ENCODE assay signal across 18 cellular contexts in genomic region chr3:150265305-150265704, GRCh38.
DNase-seq lines count a peak whose midpoint lies in the region; ATAC-seq and TF ChIP-seq lines count a peak whose summit lies in the region.
"Had no signal": no experiment of that assay in that cellular context is flagged by ENCODE, and none has a peak within 500 bp of the region (broad histone marks: within the 10 kb centered on the region; RNA-seq: fewer than 3 reads in every experiment).

No MANE protein-coding gene starts in this region.

- H3K4me1 Mint-ChIP-seq in mesothelial cell of epicardium (peaks cover 30% of the 10 kb centered on the region), HFFc6 (ENCODE audit: low read depth) (peaks cover 29% of the 10 kb centered on the region)
- H3K4me1 Mint-ChIP-seq: CD4-positive, alpha-beta memory T cell; T-cell had no signal

- H3K4me3 ChIP-seq in SK-N-SH (ENCODE audit: low read depth in 2 of 2, low read length in 1 of 2): no peak overlapping the region
- no peak overlapping the region for H3K4me3 ChIP-seq in right atrium auricular region
- H3K4me3 ChIP-seq: K562 had no signal

- H3K4me3 Mint-ChIP-seq in mesothelial cell of epicardium: no peak overlapping the region
- no peak overlapping the region for H3K4me3 Mint-ChIP-seq in HFFc6
- H3K4me3 Mint-ChIP-seq: CD4-positive, alpha-beta memory T cell; T-cell had no signal

- TF ChIP-seq EP300 in SK-N-SH (IDR thresholded peaks at IDR 0.05; ENCODE audit: borderline replicate concordance in 1 of 2, low read depth in 1 of 2, low read length in 1 of 2): no peak

- no peaks in the 10 kb centered on the region for H3K9me3 Mint-ChIP-seq in mesothelial cell of epicardium
- H3K9me3 Mint-ChIP-seq in HFFc6: no peaks in the 10 kb centered on the region
- H3K9me3 Mint-ChIP-seq: CD4-positive, alpha-beta memory T cell; T-cell had no signal

- DNase-seq in SK-N-SH: no peak
- DNase-seq in NCI-H2171 (lab: John Stamatoyannopoulos, UW): peak; percentile 18
- no peak for DNase-seq in mesothelial cell of epicardium (ENCODE audit: low spot score in 2 of 2, unreplicated experiment in 2 of 2)
- DNase-seq in right atrium auricular region (ENCODE audit: low spot score): no peak
- no peak for DNase-seq in HEK293T (ENCODE audit: extremely low spot score)
- no peak for DNase-seq in HFFc6
- DNase-seq: Calu3; CD4-positive, alpha-beta memory T cell; HCEC 1CT; NCI-H1417; NCI-H187 treated with DMSO at 0.1 percent for 48 hours; NCI-H446; OCI-M1; Right ventricle myocardium superior; T-cell had no signal

- no peak overlapping the region for H3K4me2 ChIP-seq in SK-N-SH

- ATAC-seq in SK-N-SH treated with all-trans-retinoic acid at 6 μM for 48 hours (no peak), GM19455 (IDR thresholded peaks at IDR 0.05; ENCODE audit: unreplicated experiment) (no peak)
- ATAC-seq: K562, T-cell had no signal

- H3K27ac ChIP-seq in SK-N-SH (ENCODE audit: low read depth in 2 of 2, low read length in 1 of 2) (no peak overlapping the region), right atrium auricular region (no peak overlapping the region)

- H3K36me3 Mint-ChIP-seq in mesothelial cell of epicardium (no peaks in the 10 kb centered on the region), HFFc6 (ENCODE audit: low read depth) (no peaks in the 10 kb centered on the region)
- H3K36me3 Mint-ChIP-seq: CD4-positive, alpha-beta memory T cell; T-cell had no signal

- no peaks in the 10 kb centered on the region for H3F3A ChIP-seq in SK-N-SH (replicated peaks; ENCODE audit: insufficient read depth)

- WGBS in SK-N-SH (ENCODE audit: low lambda C conversion rate): 47% methylated on average over 2 of the region's 2 CpGs

- H3K4me1 ChIP-seq in SK-N-SH (ENCODE audit: control insufficient read depth in 1 of 2, insufficient read depth in 2 of 2, low read depth in 1 of 2, low read length in 1 of 2): no peaks in the 10 kb centered on the region; a peak in 1 of 4 replicates
- H3K4me1 ChIP-seq in right atrium auricular region: no peaks in the 10 kb centered on the region

- CTCF ChIA-PET in SK-N-SH (lab: Yijun Ruan, JAX): no interaction called here
- CTCF ChIA-PET in HEK293T (lab: Yijun Ruan, JAX): no interaction called here

- TF ChIP-seq CTCF in SK-N-SH (IDR thresholded peaks at IDR 0.05) (no peak), mesothelial cell of epicardium (IDR thresholded peaks at IDR 0.05; ENCODE audit: unreplicated experiment) (no peak), right atrium auricular region (IDR thresholded peaks at IDR 0.05) (no peak), HFFc6 (IDR thresholded peaks at IDR 0.05) (no peak)

- H3K9me3 ChIP-seq in SK-N-SH: no peaks in the 10 kb centered on the region
- H3K9me3 ChIP-seq in right atrium auricular region: no peaks in the 10 kb centered on the region

- no peaks in the 10 kb centered on the region for H3K9me2 ChIP-seq in SK-N-SH

- H3K79me2 ChIP-seq in SK-N-SH (ENCODE audit: insufficient read depth): no peaks in the 10 kb centered on the region

- no peaks in the 10 kb centered on the region for H3K36me3 ChIP-seq in SK-N-SH (replicated peaks in 1 of 2; ENCODE audit: control insufficient read depth in 1 of 2, insufficient read depth in 2 of 2, low read length in 1 of 2)
- no peaks in the 10 kb centered on the region for H3K36me3 ChIP-seq in right atrium auricular region

- H4K20me1 ChIP-seq in SK-N-SH (ENCODE audit: insufficient read depth): no peaks in the 10 kb centered on the region

- no peak for TF ChIP-seq RAD21 in SK-N-SH (IDR thresholded peaks at IDR 0.05; ENCODE audit: low read length)

- no peaks in the 10 kb centered on the region for H3K27me3 ChIP-seq in SK-N-SH (ENCODE audit: insufficient read depth)
- H3K27me3 ChIP-seq in right atrium auricular region: no peaks in the 10 kb centered on the region

- peak overlapping the region; percentile 8; the same call in 1 of the 2 replicates for H2AFZ ChIP-seq in SK-N-SH (ENCODE audit: low read depth)

- H3K27ac Mint-ChIP-seq in mesothelial cell of epicardium (peak overlapping the region; percentile 70), HFFc6 (no peak overlapping the region)
- H3K27ac Mint-ChIP-seq: CD4-positive, alpha-beta memory T cell; T-cell had no signal

- H3K9ac ChIP-seq in SK-N-SH: no peak overlapping the region

- POLR2A ChIA-PET in SK-N-SH (lab: Yijun Ruan, JAX): no interaction called here
- POLR2A ChIA-PET in HEK293T (lab: Yijun Ruan, JAX): interaction anchor here (0.7 kb wide), 1 partner anchor 9 kb away, joined by 3 read pairs; no protein-coding TSS in a partner anchor

- H3K27me3 Mint-ChIP-seq in mesothelial cell of epicardium (ENCODE audit: low read depth) (no peaks in the 10 kb centered on the region), HFFc6 (ENCODE audit: insufficient read depth) (peaks cover 2% of the 10 kb centered on the region; the same call in 1 of the 2 replicates)

TF ChIP-seq in SK-N-SH, 30 proteins besides CTCF, POLR2A, EP300 and RAD21 (continues in another document):
- TF ChIP-seq USF2 (IDR thresholded peaks at IDR 0.05; ENCODE audit: borderline replicate concordance, low read depth, low read length) (no peak), JUND (IDR thresholded peaks at IDR 0.05) (no peak), ELF1 (IDR thresholded peaks at IDR 0.05) (no peak), RCOR1 (IDR thresholded peaks at IDR 0.05; ENCODE audit: low read length) (no peak), TEAD4 (IDR thresholded peaks at IDR 0.05; ENCODE audit: borderline replicate concordance, insufficient read depth) (no peak), TAF1 (IDR thresholded peaks at IDR 0.05; ENCODE audit: borderline replicate concordance, low read depth, low read length) (no peak), MXI1 (IDR thresholded peaks at IDR 0.05; ENCODE audit: low read depth, low read length) (no peak), GABPA (IDR thresholded peaks at IDR 0.05; ENCODE audit: low read depth) (no peak), YY1 (IDR thresholded peaks at IDR 0.05; ENCODE audit: low read depth) (no peak)

TF ChIP-seq in SK-N-SH treated with all-trans-retinoic acid at 6 μM for 48 hours, 23 proteins besides CTCF, POLR2A, EP300 and RAD21 (continues in another document):
- no peak for TF ChIP-seq POU6F1 (CRISPR knock-in tag; IDR thresholded peaks at IDR 0.05; ENCODE audit: borderline replicate concordance, low read depth)
- TF ChIP-seq TCF4 (CRISPR knock-in tag; IDR thresholded peaks at IDR 0.05; ENCODE audit: borderline replicate concordance): no peak
- no peak for TF ChIP-seq SNAI2 (CRISPR knock-in tag; IDR thresholded peaks at IDR 0.05)
- TF ChIP-seq BACH2 (CRISPR knock-in tag; IDR thresholded peaks at IDR 0.05; ENCODE audit: borderline replicate concordance): no peak
- TF ChIP-seq CSDC2 (CRISPR knock-in tag; IDR thresholded peaks at IDR 0.05): no peak
- no peak for TF ChIP-seq OSR1 (CRISPR knock-in tag; IDR thresholded peaks at IDR 0.05)

TF ChIP-seq in HEK293T, 16 proteins besides CTCF, POLR2A, EP300 and RAD21:
- no peak for TF ChIP-seq FOXM1 (IDR thresholded peaks at IDR 0.05; ENCODE audit: borderline replicate concordance)
- no peak for TF ChIP-seq BHLHE40 (IDR thresholded peaks at IDR 0.05; ENCODE audit: borderline replicate concordance)
- no peak for TF ChIP-seq CTBP1 (IDR thresholded peaks at IDR 0.05; ENCODE audit: borderline replicate concordance)
- no peak for TF ChIP-seq SUZ12 (IDR thresholded peaks at IDR 0.05)
- TF ChIP-seq LEF1 (IDR thresholded peaks at IDR 0.05; ENCODE audit: borderline replicate concordance): no peak
- TF ChIP-seq FOXA1 (IDR thresholded peaks at IDR 0.05): no peak
- TF ChIP-seq ARNT (IDR thresholded peaks at IDR 0.05): no peak
- no peak for TF ChIP-seq NFRKB (IDR thresholded peaks at IDR 0.05)
- TF ChIP-seq FOXK2 (IDR thresholded peaks at IDR 0.05): no peak
- TF ChIP-seq, protein P1, sequence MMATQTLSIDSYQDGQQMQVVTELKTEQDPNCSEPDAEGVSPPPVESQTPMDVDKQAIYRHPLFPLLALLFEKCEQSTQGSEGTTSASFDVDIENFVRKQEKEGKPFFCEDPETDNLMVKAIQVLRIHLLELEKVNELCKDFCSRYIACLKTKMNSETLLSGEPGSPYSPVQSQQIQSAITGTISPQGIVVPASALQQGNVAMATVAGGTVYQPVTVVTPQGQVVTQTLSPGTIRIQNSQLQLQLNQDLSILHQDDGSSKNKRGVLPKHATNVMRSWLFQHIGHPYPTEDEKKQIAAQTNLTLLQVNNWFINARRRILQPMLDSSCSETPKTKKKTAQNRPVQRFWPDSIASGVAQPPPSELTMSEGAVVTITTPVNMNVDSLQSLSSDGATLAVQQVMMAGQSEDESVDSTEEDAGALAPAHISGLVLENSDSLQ (IDR thresholded peaks at IDR 0.05): no peak
- no peak for TF ChIP-seq ELF4 (IDR thresholded peaks at IDR 0.05)
- no peak for TF ChIP-seq L3MBTL2 (conservative IDR thresholded peaks at IDR 0.05)
- no peak for TF ChIP-seq ZNF384 (IDR thresholded peaks at IDR 0.05)
